9 cellular contexts compared by ENCODE assay signal in the genomic region with DNA sequence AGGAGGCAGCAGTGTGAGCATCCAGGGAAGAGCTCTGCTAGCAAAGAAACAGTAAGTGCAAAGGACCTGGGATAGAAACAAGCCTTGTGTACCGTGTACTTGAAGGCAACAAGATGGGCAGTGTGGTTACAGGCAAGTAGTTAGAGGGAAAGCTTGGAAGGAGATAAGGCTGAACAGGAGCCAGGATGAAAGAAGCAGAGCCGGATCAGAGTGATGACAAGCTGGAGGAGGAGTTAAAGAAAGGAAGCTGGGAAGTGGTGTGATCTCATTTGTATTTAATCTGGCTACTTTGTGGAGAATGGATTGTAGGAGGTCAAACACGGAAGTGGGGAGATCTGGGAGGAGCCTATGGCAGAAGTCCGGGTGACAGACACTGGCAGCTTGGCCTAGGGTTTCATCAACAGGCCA. TPM values are rescaled to one million over a fixed set of nuclear protein-coding genes. Genes with fewer than 3 reads are reported as not detected.
DNase-seq lines count a peak whose midpoint lies in the region; ATAC-seq and TF ChIP-seq lines count a peak whose summit lies in the region.
"Had no signal": no experiment of that assay in that cellular context is flagged by ENCODE, and none has a peak within 500 bp of the region (broad histone marks: within the 10 kb centered on the region; RNA-seq: fewer than 3 reads in every experiment).

No MANE protein-coding gene starts in this region.

- peaks cover 25% of the 10 kb centered on the region for H3K4me1 ChIP-seq in mesodermal cell (ENCODE audit: control insufficient read depth, insufficient read depth, low read length, poor library complexity, severe bottlenecking)

- ATAC-seq in HG03571 (IDR thresholded peaks at IDR 0.05; ENCODE audit: unreplicated experiment) (no peak), HG02642 (IDR thresholded peaks at IDR 0.05; ENCODE audit: poor library complexity, unreplicated experiment) (no peak), HG02571 (IDR thresholded peaks at IDR 0.05; ENCODE audit: unreplicated experiment) (no peak), GM18519 (IDR thresholded peaks at IDR 0.05; ENCODE audit: low FRiP score, unreplicated experiment) (no peak)

- no peak for TF ChIP-seq CTCF in 22Rv1 (IDR thresholded peaks at IDR 0.05)

- no peak overlapping the region for H3K4me3 ChIP-seq in mesodermal cell (ENCODE audit: extremely low read depth, insufficient read depth, low read length, poor library complexity, severe bottlenecking)

- DNase-seq in NCI-H2029 treated with DMSO at 0.1 percent for 48 hours (lab: John Stamatoyannopoulos, UW) (peak; percentile 79), caudate nucleus (lab: John Stamatoyannopoulos, UW) (peak in 4 of 61 donors; percentile 2 to 19 (median 7))
- DNase-seq: DND-41 had no signal

- H3K27ac ChIP-seq in 22Rv1 (peak overlapping the region; percentile 56), caudate nucleus (ENCODE audit: low read depth, low read length) (peak overlapping the region; percentile 59), mesodermal cell (ENCODE audit: low read depth, low read length, severe bottlenecking) (peak overlapping the region; percentile 89)

- 70 to 76% methylated on average over 4 of the region's 4 CpGs for WGBS in mesodermal cell (ENCODE audit: insufficient coverage in 2 of 2), 2 experiments

- H3K9me3 ChIP-seq in mesodermal cell (ENCODE audit: control insufficient read depth, low read length), result no peaks in the 10 kb centered on the region

- no peaks in the 10 kb centered on the region for H3K36me3 ChIP-seq in mesodermal cell (ENCODE audit: control insufficient read depth, insufficient read depth, low read length)

RNA-seq across cellular contexts. Expression of a gene that starts 44.7 kb away (rescaled TPM):
- polyA plus RNA-seq in mesodermal cell (2013, experiment 1 of 2), result 30.0 TPM
- polyA plus RNA-seq in mesodermal cell (2013, experiment 2 of 2), result 31.9 TPM
